In the genomic region with DNA sequence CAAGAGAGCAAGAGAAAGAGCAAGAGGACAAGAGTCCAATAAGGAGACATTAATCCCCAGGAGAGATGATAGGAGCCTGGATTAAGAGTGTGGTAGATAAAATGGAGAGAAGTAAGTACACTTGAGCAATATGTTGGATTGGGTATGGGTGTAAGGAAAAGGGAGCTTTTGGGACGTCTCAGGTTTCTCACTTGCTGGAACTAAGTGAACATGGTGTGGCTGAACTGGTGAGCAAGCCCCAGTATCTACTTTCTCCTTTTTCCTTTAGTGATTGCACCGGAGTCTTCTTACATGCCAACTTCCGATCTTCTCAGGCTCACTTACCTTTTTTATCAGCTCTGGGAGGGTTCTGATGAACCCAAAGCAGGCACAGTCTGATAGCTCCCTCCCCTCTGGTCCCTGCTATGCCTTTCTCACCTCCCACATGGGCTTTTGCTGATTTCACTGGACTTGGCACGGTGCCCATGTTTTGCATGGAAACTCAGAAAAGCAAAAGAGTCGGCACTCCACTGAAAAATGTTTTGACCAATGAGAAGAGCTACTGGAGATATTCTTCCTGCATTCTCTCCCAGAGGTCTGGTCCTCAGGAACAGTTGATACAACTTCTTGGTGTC, we compare ENCODE assay signal across 13 cellular contexts. TPM values are rescaled to one million over a fixed set of nuclear protein-coding genes. Genes with fewer than 3 reads are reported as not detected.
DNase-seq lines count a peak whose midpoint lies in the region; ATAC-seq lines count a peak whose summit lies in the region.
"Had no signal": no experiment of that assay in that cellular context is flagged by ENCODE, and none has a peak within 500 bp of the region (broad histone marks: within the 10 kb centered on the region; RNA-seq: fewer than 3 reads in every experiment).

No MANE protein-coding gene starts in this region.

- ATAC-seq in GM21367 (IDR thresholded peaks at IDR 0.05; ENCODE audit: unreplicated experiment), result no peak

- peak; percentile 29 for DNase-seq in H4 (ENCODE audit: low spot score)
- peak; percentile 30 for DNase-seq in NCI-H2171 treated with DMSO at 0.1 percent for 48 hours (lab: John Stamatoyannopoulos, UW)
- DNase-seq in dermis microvascular lymphatic vessel endothelial cell (ENCODE audit: low read depth in 2 of 2), result peak; percentile 58 to 61
- peak; percentile 46 for DNase-seq in myocyte (ENCODE audit: low read depth)
- DNase-seq in hippocampal formation (lab: John Stamatoyannopoulos, UW), result no peak
- no peak for DNase-seq in NCI-H2081 (lab: John Stamatoyannopoulos, UW)
- DNase-seq: activated CD4-positive, CD25-positive, alpha-beta regulatory T cell treated with anti-CD3 and anti-CD28 coated beads, Interleukin-2, amount 50 U/mL, for 72 hours; activated T-cell treated with anti-CD3 and anti-CD28 coated beads, Interleukin-2, amount 50 U/mL, for 48 hours; CD4-positive, alpha-beta memory T cell; MG63; stomach had no signal

RNA-seq across cellular contexts. Expression of a gene that starts 14.5 kb away (rescaled TPM):
- total RNA-seq in H4 (2014; rRNA removed; shearing (Covaris generic)), result 0.10 TPM in 1 of 2 replicates, not detected in the other
- total RNA-seq in dermis microvascular lymphatic vessel endothelial cell (0.90 and 1.0 TPM in 2 replicates), myocyte (0.05 TPM in 1 of 2 replicates, not detected in the other)
- polyA plus RNA-seq in myocyte (2012), result 0.03 TPM
- total RNA-seq: CD4-positive, alpha-beta memory T cell; mononuclear cell had no signal
- polyA plus RNA-seq: CD4-positive, alpha-beta memory T cell had no signal

Comparison
In these comparisons a context has a peak if more than half of its experiments do, and no peak if none do; other contexts are left out.
1. DNase-seq: peak in H4 (single experiment), NCI-H2171 treated with DMSO at 0.1 percent for 48 hours (single experiment), dermis microvascular lymphatic vessel endothelial cell (2 of 2) and myocyte (single experiment); none in hippocampal formation (0 of 2) and NCI-H2081 (0 of 2).